9 cellular contexts compared by ENCODE assay signal in genomic region chr15:55288006-55288717, GRCh38. TPM values are rescaled to one million over a fixed set of nuclear protein-coding genes. Genes with fewer than 3 reads are reported as not detected.
DNase-seq lines count a peak whose midpoint lies in the region; ATAC-seq and TF ChIP-seq lines count a peak whose summit lies in the region.
"Had no signal": no experiment of that assay in that cellular context is flagged by ENCODE, and none has a peak within 500 bp of the region (broad histone marks: within the 10 kb centered on the region; RNA-seq: fewer than 3 reads in every experiment).

No MANE protein-coding gene starts in this region.

- H3K4me3 ChIP-seq in DND-41 (ENCODE audit: low read depth in 1 of 2, low read length in 2 of 2), result no peak overlapping the region
- H3K4me3 ChIP-seq in Peyer's patch, result peak overlapping the region in 1 of 4 donors; percentile 91

- H3K4me1 Mint-ChIP-seq in endothelial cell (ENCODE audit: unreplicated experiment), result peaks cover 37% of the 10 kb centered on the region
- H3K4me1 Mint-ChIP-seq in progenitor cell of endocrine pancreas (ENCODE audit: low read depth), result peaks cover 7% of the 10 kb centered on the region

- H4K20me1 ChIP-seq in DND-41 (ENCODE audit: insufficient read depth, low read length), result no peaks in the 10 kb centered on the region

- ATAC-seq in DND-41 (ENCODE audit: insufficient read depth, low read depth), result no peak
- ATAC-seq in HG03175 (IDR thresholded peaks at IDR 0.05; ENCODE audit: unreplicated experiment), result no peak
- ATAC-seq in HG02840 (IDR thresholded peaks at IDR 0.05; ENCODE audit: low FRiP score, unreplicated experiment), result no peak
- ATAC-seq in HG03442 (IDR thresholded peaks at IDR 0.05; ENCODE audit: unreplicated experiment), result no peak

- no peaks in the 10 kb centered on the region for H3K36me3 ChIP-seq in DND-41 (ENCODE audit: insufficient read depth, low read length)
- H3K36me3 ChIP-seq in Peyer's patch, result no peaks in the 10 kb centered on the region

- H3K27me3 ChIP-seq in DND-41 (ENCODE audit: insufficient read depth, low read length, poor library complexity) (no peaks in the 10 kb centered on the region), Peyer's patch (no peaks in the 10 kb centered on the region)

- H3K4me2 ChIP-seq in DND-41 (ENCODE audit: insufficient read depth, low read length), result peak overlapping the region; percentile 96

- H3K4me1 ChIP-seq in DND-41 (ENCODE audit: insufficient read depth, low read length), result peaks cover 16% of the 10 kb centered on the region
- peaks cover 0 to 14% (median 0%) of the 10 kb centered on the region in 4 donors for H3K4me1 ChIP-seq in Peyer's patch

- TF ChIP-seq POLR2A in Peyer's patch (IDR thresholded peaks at IDR 0.05), result no peak

- no peak overlapping the region for H3K27ac ChIP-seq in DND-41 (ENCODE audit: low read length)
- peak overlapping the region in 3 of 4 donors; percentile 89 to 93 (median 91) for H3K27ac ChIP-seq in Peyer's patch

- H3K36me3 Mint-ChIP-seq in endothelial cell (ENCODE audit: low read depth, unreplicated experiment), result no peaks in the 10 kb centered on the region
- no peaks in the 10 kb centered on the region for H3K36me3 Mint-ChIP-seq in progenitor cell of endocrine pancreas (ENCODE audit: insufficient read depth)

- H3K4me3 Mint-ChIP-seq in endothelial cell (ENCODE audit: unreplicated experiment), result peak overlapping the region; percentile 90
- H3K4me3 Mint-ChIP-seq in progenitor cell of endocrine pancreas (ENCODE audit: low read depth), result peak overlapping the region; percentile 81

- H3K9me3 Mint-ChIP-seq in endothelial cell (ENCODE audit: unreplicated experiment) (no peaks in the 10 kb centered on the region), progenitor cell of endocrine pancreas (ENCODE audit: low read depth) (no peaks in the 10 kb centered on the region)

- H2AFZ ChIP-seq in DND-41 (ENCODE audit: low read depth, low read length), result no peak overlapping the region

- H3K79me2 ChIP-seq in DND-41 (ENCODE audit: insufficient read depth, low read length), result no peaks in the 10 kb centered on the region

- no peak for TF ChIP-seq CTCF in DND-41 (IDR thresholded peaks at IDR 0.05; ENCODE audit: borderline replicate concordance, extremely low read depth, low read length, poor library complexity, severe bottlenecking)
- TF ChIP-seq CTCF in Peyer's patch (IDR thresholded peaks at IDR 0.05), result no peak
- TF ChIP-seq CTCF in endothelial cell (IDR thresholded peaks at IDR 0.05; ENCODE audit: unreplicated experiment), result no peak
- TF ChIP-seq CTCF in progenitor cell of endocrine pancreas (IDR thresholded peaks at IDR 0.05; ENCODE audit: unreplicated experiment), result no peak

- no peak overlapping the region for H3K9ac ChIP-seq in DND-41 (ENCODE audit: low read depth, low read length)

- H3K9me3 ChIP-seq in DND-41 (ENCODE audit: insufficient read depth, low read length, severe bottlenecking) (no peaks in the 10 kb centered on the region), Peyer's patch (no peaks in the 10 kb centered on the region)

- H3K27me3 Mint-ChIP-seq in endothelial cell (ENCODE audit: unreplicated experiment) (peaks cover 8% of the 10 kb centered on the region), progenitor cell of endocrine pancreas (no peaks in the 10 kb centered on the region)

- DNase-seq in DND-41 (no peak), Peyer's patch (no peak), endothelial cell (ENCODE audit: low spot score) (no peak), progenitor cell of endocrine pancreas (ENCODE audit: low spot score, unreplicated experiment) (no peak), NCI-H2227 treated with DMSO at 0.1 percent for 48 hours (lab: John Stamatoyannopoulos, UW) (no peak)
- DNase-seq: NCI-H446 treated with DMSO at 0.1 percent for 48 hours had no signal

- H3K27ac Mint-ChIP-seq in endothelial cell (ENCODE audit: unreplicated experiment) (no peak overlapping the region), progenitor cell of endocrine pancreas (peak overlapping the region; percentile 88)

RNA-seq across cellular contexts. Expression of gene RAB27A, which starts 1.5 kb away (rescaled TPM):
- 10 to 100 TPM in 3 of 4 donors, 1 to 10 TPM in 1; 8.3 to 30.8 (median 18.2) TPM for total RNA-seq in Peyer's patch
- 19.4 TPM for total RNA-seq in endothelial cell (ENCODE audit: unreplicated experiment)
- 14.0 and 14.5 TPM in 2 replicates for total RNA-seq in progenitor cell of endocrine pancreas

RNA-seq across cellular contexts. Expression of gene PIGBOS1, which starts 30.8 kb away (rescaled TPM):
- total RNA-seq in Peyer's patch (10 to 100 TPM in 1 of 4 donors, 1 to 10 TPM in 3; 4.2 to 12.0 (median 7.1) TPM), endothelial cell (ENCODE audit: unreplicated experiment) (15.4 TPM), progenitor cell of endocrine pancreas (13.5 and 13.6 TPM in 2 replicates)

RNA-seq across cellular contexts. Expression of gene PIGB, which starts 30.9 kb away (rescaled TPM):
- total RNA-seq in Peyer's patch, result 10 to 100 TPM in 3 of 4 donors, 1 to 10 TPM in 1; 3.2 to 34.7 (median 15.4) TPM
- total RNA-seq in endothelial cell (ENCODE audit: unreplicated experiment), result 12.7 TPM
- 16.2 and 17.6 TPM in 2 replicates for total RNA-seq in progenitor cell of endocrine pancreas
